Comparison of ENCODE assay signal across 8 cellular contexts in the genomic region with DNA sequence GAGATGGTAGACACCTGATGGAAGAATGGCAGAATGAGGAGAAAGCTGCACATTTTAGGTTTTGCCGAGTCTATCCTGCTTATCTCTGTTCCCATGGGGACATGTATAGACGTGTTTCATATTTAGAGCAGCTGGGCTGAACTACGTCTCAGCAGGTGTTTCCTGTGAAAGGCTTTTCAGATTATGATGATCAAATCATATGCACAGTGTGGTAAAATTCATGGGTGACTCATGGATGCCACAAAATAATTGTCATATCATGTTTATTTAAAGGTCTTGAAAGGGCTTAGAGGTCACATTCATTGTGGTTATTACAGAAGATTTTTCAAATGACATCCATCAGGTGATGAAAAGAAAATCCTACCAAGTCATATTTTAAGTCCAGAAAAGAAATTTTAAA.
DNase-seq lines count a peak whose midpoint lies in the region; ATAC-seq, FAIRE-seq and TF ChIP-seq lines count a peak whose summit lies in the region.

No MANE protein-coding gene starts in this region.

- no peak for FAIRE-seq in A549 (lab: Jason Lieb, UNC)

- WGBS in A549 (ENCODE audit: missing lambda C conversion rate) = 36% methylated on average over 3 of the region's 3 CpGs

- no peak overlapping the region for H2AFZ ChIP-seq in osteoblast (ENCODE audit: low read length)

- no peaks in the 10 kb centered on the region for H3K27me3 Mint-ChIP-seq in naive thymus-derived CD4-positive, alpha-beta T cell

- H3K9ac ChIP-seq in SK-N-MC (ENCODE audit: insufficient read length) = no peak overlapping the region

- H3K4me1 ChIP-seq in A549 (no peaks in the 10 kb centered on the region), osteoblast (ENCODE audit: insufficient read depth, low read length) (no peaks in the 10 kb centered on the region)
- H3K4me1 ChIP-seq in naive thymus-derived CD4-positive, alpha-beta T cell (ENCODE audit: control insufficient read depth in 2 of 2, insufficient read depth in 2 of 2, low read length in 2 of 2) = peaks cover 0 to 7% of the 10 kb centered on the region in 2 donors

- CTCF ChIA-PET in A549 (lab: Yijun Ruan, JAX) = interaction anchor here (0.6 kb wide), 1 partner anchor 86 kb away, joined by 3 read pairs; no protein-coding TSS in a partner anchor
- CTCF ChIA-PET in naive thymus-derived CD4-positive, alpha-beta T cell (lab: Charles Lee) = no interaction called here

- no peak for DNase-seq in A549 (ENCODE audit: low read depth in 1 of 2, low spot score in 1 of 2)
- peak; percentile 50 for DNase-seq in SK-N-MC (ENCODE audit: low read depth, low spot score)
- peak in 3 of 9 donors; percentile 9 to 23 (median 14) for DNase-seq in naive thymus-derived CD4-positive, alpha-beta T cell
- no peak for DNase-seq in GM19238 (ENCODE audit: insufficient read length, low spot score)
- no peak for DNase-seq in SK-N-DZ (ENCODE audit: low spot score)
- no peak for DNase-seq in osteoblast (ENCODE audit: insufficient read length, low spot score, missing footprints)

- no peaks in the 10 kb centered on the region for H3K36me3 ChIP-seq in SK-N-MC (ENCODE audit: insufficient read depth, low read length)
- H3K36me3 ChIP-seq in naive thymus-derived CD4-positive, alpha-beta T cell (ENCODE audit: control insufficient read depth in 2 of 3, insufficient read depth in 3 of 3, low read length in 3 of 3) = no peaks in the 10 kb centered on the region
- H3K36me3 ChIP-seq in osteoblast (ENCODE audit: insufficient read depth, low read length) = no peaks in the 10 kb centered on the region

- H3K9me3 Mint-ChIP-seq in naive thymus-derived CD4-positive, alpha-beta T cell = peaks cover 0 to 4% (median 0%) of the 10 kb centered on the region in 11 donors

- H3K79me2 ChIP-seq in osteoblast (ENCODE audit: insufficient read depth, low read length) = no peaks in the 10 kb centered on the region

- peak overlapping the region in 1 of 10 donors; percentile 23 for H3K4me3 Mint-ChIP-seq in naive thymus-derived CD4-positive, alpha-beta T cell

- H3K4me1 Mint-ChIP-seq in naive thymus-derived CD4-positive, alpha-beta T cell = peaks cover 0 to 44% (median 20%) of the 10 kb centered on the region in 7 donors

- H3K27ac ChIP-seq in A549 = no peak overlapping the region
- H3K27ac ChIP-seq in SK-N-MC = peak overlapping the region; percentile 48; the same call in 1 of the 2 replicates
- no peak overlapping the region for H3K27ac ChIP-seq in naive thymus-derived CD4-positive, alpha-beta T cell (ENCODE audit: low read depth, low read length)
- no peak overlapping the region for H3K27ac ChIP-seq in osteoblast (ENCODE audit: low read depth, low read length)

- H3K27ac Mint-ChIP-seq in naive thymus-derived CD4-positive, alpha-beta T cell = peak overlapping the region in 4 of 9 donors; percentile 13 to 78 (median 28)

- ATAC-seq in A549 (no peak), GM18868 (IDR thresholded peaks at IDR 0.05; ENCODE audit: unreplicated experiment) (peak; percentile 74), HG03060 (IDR thresholded peaks at IDR 0.05; ENCODE audit: low read depth, unreplicated experiment) (peak; percentile 94)
- peak; percentile 70 for ATAC-seq in naive thymus-derived CD4-positive, alpha-beta T cell

- TF ChIP-seq POLR2A in A549 (IDR thresholded peaks at IDR 0.05; ENCODE audit: low read length) = no peak

- no peaks in the 10 kb centered on the region for H3K27me3 ChIP-seq in naive thymus-derived CD4-positive, alpha-beta T cell (ENCODE audit: control insufficient read depth in 2 of 2, insufficient read depth in 2 of 2, low read length in 2 of 2)
- peaks cover 8% of the 10 kb centered on the region for H3K27me3 ChIP-seq in osteoblast (ENCODE audit: insufficient read depth, low read length)

- H3K9me3 ChIP-seq in A549 (no peaks in the 10 kb centered on the region), SK-N-MC (ENCODE audit: low read depth, low read length) (no peaks in the 10 kb centered on the region), osteoblast (ENCODE audit: low read depth, low read length) (no peaks in the 10 kb centered on the region)
- H3K9me3 ChIP-seq in naive thymus-derived CD4-positive, alpha-beta T cell (ENCODE audit: control insufficient read depth in 2 of 3, low read length in 3 of 3) = no peaks in the 10 kb centered on the region

- no peak for TF ChIP-seq EP300 in A549 (IDR thresholded peaks at IDR 0.05)

- TF ChIP-seq CTCF in A549 (IDR thresholded peaks at IDR 0.05) = no peak
- TF ChIP-seq CTCF in osteoblast (IDR thresholded peaks at IDR 0.05; ENCODE audit: extremely low read depth, low read depth, low read length) = no peak

- POLR2A ChIA-PET in A549 (lab: Yijun Ruan, JAX) = no interaction called here
- POLR2A ChIA-PET in naive thymus-derived CD4-positive, alpha-beta T cell (lab: Charles Lee) = no interaction called here

- H3K4me3 ChIP-seq in A549 (no peak overlapping the region), SK-N-MC (peak overlapping the region; percentile 47), osteoblast (ENCODE audit: insufficient read depth, low read length) (no peak overlapping the region)
- H3K4me3 ChIP-seq in naive thymus-derived CD4-positive, alpha-beta T cell (ENCODE audit: low read length) = no peak overlapping the region

- no peak overlapping the region for H3K4me2 ChIP-seq in A549
- no peak overlapping the region for H3K4me2 ChIP-seq in osteoblast (ENCODE audit: insufficient read depth, low read length)

- H4K20me1 ChIP-seq in osteoblast (ENCODE audit: insufficient read depth, low read length) = no peaks in the 10 kb centered on the region

- intact Hi-C loops in naive thymus-derived CD4-positive, alpha-beta T cell (cut with micrococcal nuclease) = loop anchor here in 1 of 2 donors (1.0 to 5.0 kb wide), 3 partner anchors 21 to 88 kb away; no protein-coding TSS in a partner anchor

- H3K36me3 Mint-ChIP-seq in naive thymus-derived CD4-positive, alpha-beta T cell = peaks cover 0 to 16% (median 0%) of the 10 kb centered on the region in 5 donors

- no peak for TF ChIP-seq RAD21 in A549 (conservative IDR thresholded peaks at IDR 0.05 in 1 of 2, IDR thresholded peaks at IDR 0.05 in 1 of 2)

TF ChIP-seq in A549, 52 proteins besides CTCF, POLR2A, EP300 and RAD21:
- no peak for TF ChIP-seq FOSL2 (IDR thresholded peaks at IDR 0.05)
- TF ChIP-seq FOSL2 (CRISPR knock-in tag; IDR thresholded peaks at IDR 0.05) = peak; percentile 37; the same call in 1 of the 2 replicates
- TF ChIP-seq CHD4 (IDR thresholded peaks at IDR 0.05; ENCODE audit: borderline replicate concordance) = no peak
TF ChIP-seq in A549: peak in this region for 1.

Comparison
In these comparisons a context has a peak if more than half of its experiments do, and no peak if none do; other contexts are left out.
1. ATAC-seq: peak in GM18868 (single experiment), HG03060 (single experiment) and naive thymus-derived CD4-positive, alpha-beta T cell (single experiment); none in A549 (0 of 2).